ENCODE assay signal across 6 cellular contexts in the genomic region with DNA sequence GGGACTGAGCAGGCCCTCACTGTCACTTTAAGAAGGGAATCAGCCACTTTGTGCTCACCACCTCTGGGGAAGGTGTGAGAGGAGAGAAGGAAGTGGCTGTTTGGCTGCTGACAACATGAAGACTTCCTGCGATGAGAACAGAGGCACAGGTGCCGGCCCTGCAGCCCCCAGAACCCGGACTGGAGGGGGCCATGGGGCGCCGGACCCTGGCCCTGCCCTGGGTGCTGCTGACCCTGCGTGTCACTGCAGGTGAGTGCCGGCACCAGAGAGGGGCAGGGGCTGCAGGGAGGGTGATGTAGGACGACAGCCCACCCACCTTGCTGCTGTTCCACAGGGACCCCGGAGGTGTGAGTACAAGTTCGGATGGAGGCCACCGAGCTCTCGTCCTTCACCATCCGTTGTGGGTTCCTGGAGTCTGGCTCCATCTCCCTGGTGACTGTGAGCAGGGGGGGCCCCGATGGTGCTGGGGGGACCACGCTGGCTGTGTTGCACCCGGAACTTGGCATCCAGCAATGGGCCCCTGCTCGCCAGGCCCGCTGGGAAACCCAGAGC. TPM values are rescaled to one million over a fixed set of nuclear protein-coding genes. Genes with fewer than 3 reads are reported as not detected.
"Had no signal": no experiment of that assay in that cellular context is flagged by ENCODE, and none has a peak within 500 bp of the region (broad histone marks: within the 10 kb centered on the region; RNA-seq: fewer than 3 reads in every experiment).

No MANE protein-coding gene starts in this region.

RNA-seq across cellular contexts. Expression of a gene that starts 44.8 kb away (rescaled TPM):
- total RNA-seq: activated T-helper 1 cell treated with anti-CD3 and anti-CD28 coated beads, Interleukin-12 subunit alpha, Interleukin-12 subunit beta, Interleukin-2, Interleukin-4 antibody, amounts not matched to agents 30 ng/mL and 10 ng/mL and 1 ng/mL, durations not matched to agents 14 hours and 24 hours and 36 hours; colonic mucosa; esophagus muscularis mucosa; left lung; pancreas had no signal
- polyA plus RNA-seq: keratinocyte had no signal
